8 cellular contexts compared by ENCODE assay signal in the genomic region with DNA sequence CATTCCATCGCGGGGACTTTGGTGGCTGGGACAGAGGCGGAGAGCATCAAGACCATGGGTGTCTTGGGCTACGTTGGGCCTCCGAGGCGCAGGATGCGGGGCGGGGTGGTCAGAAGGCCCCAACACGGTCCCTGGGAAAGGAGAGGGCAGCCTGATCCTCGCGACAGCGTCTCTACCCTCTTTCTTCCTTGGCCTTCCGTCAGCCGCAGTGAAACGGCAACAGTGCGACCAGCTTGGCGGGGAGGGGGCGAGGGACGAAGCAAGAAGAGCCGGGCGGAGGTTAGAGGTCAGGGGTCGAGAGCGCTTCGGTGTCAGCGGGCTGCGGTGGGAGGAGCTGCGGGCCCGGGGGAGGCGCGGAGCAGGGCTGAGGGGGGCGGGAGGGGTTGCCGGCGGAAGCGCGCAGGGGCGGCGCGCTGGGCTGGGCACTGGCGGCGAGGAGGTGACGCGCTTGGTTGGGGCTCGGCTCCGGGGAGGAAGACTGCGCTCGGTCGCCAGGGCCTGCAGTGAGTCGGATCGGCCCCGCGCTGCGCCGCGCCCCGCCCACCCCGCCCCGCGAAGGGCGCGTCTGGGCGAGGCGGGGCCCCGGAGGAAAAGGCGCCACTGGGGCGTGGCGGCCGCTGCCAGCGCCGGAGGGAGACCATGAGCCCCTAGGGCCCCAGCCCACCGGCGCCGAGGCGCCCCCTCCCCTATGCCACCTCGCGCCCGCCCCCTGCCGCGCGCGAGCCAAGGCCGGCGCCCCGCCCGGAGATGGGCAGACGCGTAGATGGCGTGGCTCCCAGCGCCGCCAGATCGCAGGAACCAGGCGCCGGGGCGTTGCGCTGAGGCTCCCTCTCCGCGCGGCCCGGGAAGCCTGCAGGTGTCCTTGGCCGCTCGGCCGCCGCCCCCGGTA. TPM values are rescaled to one million over a fixed set of nuclear protein-coding genes. Genes with fewer than 3 reads are reported as not detected.
DNase-seq lines count a peak whose midpoint lies in the region; FAIRE-seq and TF ChIP-seq lines count a peak whose summit lies in the region.

A gene (plus strand): TSS at position 600 of the 889 bp plus-strand sequence. CDS start 1,186 bp downstream, outside the sequence.

- H3K9me3 Mint-ChIP-seq in activated naive CD4-positive, alpha-beta T cell treated with anti-CD3 and anti-CD28 coated beads, Interleukin-2, amount 10 ng/mL, durations not matched to agents 7 days and 5 days, result no peaks in the 10 kb centered on the region

- peaks cover 42% of the 10 kb centered on the region for H3K4me1 Mint-ChIP-seq in activated naive CD4-positive, alpha-beta T cell treated with anti-CD3 and anti-CD28 coated beads, Interleukin-2, amount 10 ng/mL, durations not matched to agents 7 days and 5 days

- FAIRE-seq in H54 (lab: Jason Lieb, UNC), result no peak

- H3K27ac Mint-ChIP-seq in activated naive CD4-positive, alpha-beta T cell treated with anti-CD3 and anti-CD28 coated beads, Interleukin-2, amount 10 ng/mL, durations not matched to agents 7 days and 5 days, result peak within 1 kb of the TSS; percentile 95

- no peaks in the 10 kb centered on the region for H3K9me3 ChIP-seq in SK-N-MC (ENCODE audit: low read depth, low read length)

- no peak within 1 kb of the TSS for H3K27ac ChIP-seq in SK-N-MC

- peak within 1 kb of the TSS; percentile 45 for H3K9ac ChIP-seq in SK-N-MC (ENCODE audit: insufficient read length)

- H3K4me3 ChIP-seq in SK-N-MC, result peak within 1 kb of the TSS; percentile 90

- peaks cover 31% of the 10 kb centered on the region for H3K27me3 Mint-ChIP-seq in activated naive CD4-positive, alpha-beta T cell treated with anti-CD3 and anti-CD28 coated beads, Interleukin-2, amount 10 ng/mL, durations not matched to agents 7 days and 5 days

- TF ChIP-seq POLR2A in H54 (IDR thresholded peaks at IDR 0.05; ENCODE audit: low read depth, low read length), result 0 out of 2 replicates have a peak, but pooled peaks have one; percentile 19

- DNase-seq in EL (peak; percentile 87), H54 (ENCODE audit: insufficient read length, low spot score) (peak; percentile 95), LoVo (ENCODE audit: low spot score) (peak; percentile 83), SK-N-MC (ENCODE audit: low read depth, low spot score) (no peak), globus pallidus (ENCODE audit: low spot score) (peak; percentile 62), occipital lobe (lab: John Stamatoyannopoulos, UW) (peak; percentile 73), superior temporal gyrus (ENCODE audit: extremely low spot score) (peak; percentile 36)
- DNase-seq in activated naive CD4-positive, alpha-beta T cell treated with anti-CD3 and anti-CD28 coated beads, Interleukin-2, amount 10 ng/mL, durations not matched to agents 7 days and 5 days, result peak; percentile 95

- peaks cover 1% of the 10 kb centered on the region for H3K36me3 Mint-ChIP-seq in activated naive CD4-positive, alpha-beta T cell treated with anti-CD3 and anti-CD28 coated beads, Interleukin-2, amount 10 ng/mL, durations not matched to agents 7 days and 5 days

- H3K4me3 Mint-ChIP-seq in activated naive CD4-positive, alpha-beta T cell treated with anti-CD3 and anti-CD28 coated beads, Interleukin-2, amount 10 ng/mL, durations not matched to agents 7 days and 5 days, result peak within 1 kb of the TSS; percentile 86

- CTCF ChIA-PET in activated naive CD4-positive, alpha-beta T cell treated with anti-CD3 and anti-CD28 coated beads, Interleukin-2, amount 10 ng/mL, durations not matched to agents 7 days and 5 days (lab: Charles Lee), result interaction anchor here (0.9 to 13.5 kb wide), 9 partner anchors 9 to 287 kb away, joined by 3 to 470 read pairs (median 14); a partner anchor contains a TSS

- H3K36me3 ChIP-seq in SK-N-MC (ENCODE audit: insufficient read depth, low read length), result no peaks in the 10 kb centered on the region

RNA-seq across cellular contexts. Expression of the gene that starts here (rescaled TPM):
- 4.8 TPM for total RNA-seq in occipital lobe
